Comparison of ENCODE assay signal across 3 cellular contexts in genomic region chr11:118481238-118481637, GRCh38. TPM values are rescaled to one million over a fixed set of nuclear protein-coding genes. Genes with fewer than 3 reads are reported as not detected.
"Had no signal": no experiment of that assay in that cellular context is flagged by ENCODE, and none has a peak within 500 bp of the region (broad histone marks: within the 10 kb centered on the region; RNA-seq: fewer than 3 reads in every experiment).

No MANE protein-coding gene starts in this region.

RNA-seq across cellular contexts. Expression of gene TTC36, which starts 46.0 kb away (rescaled TPM):
- total RNA-seq: esophagus mucosa, mononuclear cell had no signal
- polyA plus RNA-seq: keratinocyte had no signal
